In the genomic region with DNA sequence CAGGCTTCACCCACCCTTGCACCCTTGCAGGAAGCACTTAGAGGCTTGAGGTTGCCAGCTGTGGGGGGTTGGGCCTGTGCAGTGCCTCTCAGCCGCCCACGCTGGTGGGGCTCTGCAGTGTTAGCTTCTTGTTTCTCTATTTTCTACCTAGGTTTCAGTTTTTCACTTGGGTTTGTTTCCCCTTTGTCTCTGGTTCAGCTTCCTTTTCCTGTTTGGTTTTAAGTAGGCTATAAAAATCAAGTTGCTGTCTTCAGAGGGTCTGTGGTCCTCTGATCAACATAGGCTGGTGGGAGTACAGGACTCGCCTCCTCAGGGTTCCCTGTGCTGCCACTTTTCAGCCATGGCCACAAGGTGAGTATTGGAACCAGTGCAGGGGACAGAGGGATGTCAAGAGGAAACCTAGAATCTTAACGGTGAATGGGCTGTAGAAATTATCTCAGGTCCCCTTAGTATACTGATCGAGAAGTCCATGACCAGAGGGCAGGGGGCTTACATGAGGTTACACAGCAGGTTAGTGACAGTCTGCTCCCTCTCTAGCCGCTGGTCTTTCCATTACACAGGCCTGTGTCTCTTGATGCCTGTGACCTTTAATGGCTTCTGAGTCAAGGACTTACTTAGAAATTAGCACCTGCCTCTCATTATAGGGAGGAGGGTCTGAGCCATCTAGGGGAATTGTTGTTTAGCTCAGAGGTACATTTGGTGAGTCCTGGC, we compare ENCODE assay signal across 1 cellular context.
TF ChIP-seq lines count a peak whose summit lies in the region.

A gene with protein sequence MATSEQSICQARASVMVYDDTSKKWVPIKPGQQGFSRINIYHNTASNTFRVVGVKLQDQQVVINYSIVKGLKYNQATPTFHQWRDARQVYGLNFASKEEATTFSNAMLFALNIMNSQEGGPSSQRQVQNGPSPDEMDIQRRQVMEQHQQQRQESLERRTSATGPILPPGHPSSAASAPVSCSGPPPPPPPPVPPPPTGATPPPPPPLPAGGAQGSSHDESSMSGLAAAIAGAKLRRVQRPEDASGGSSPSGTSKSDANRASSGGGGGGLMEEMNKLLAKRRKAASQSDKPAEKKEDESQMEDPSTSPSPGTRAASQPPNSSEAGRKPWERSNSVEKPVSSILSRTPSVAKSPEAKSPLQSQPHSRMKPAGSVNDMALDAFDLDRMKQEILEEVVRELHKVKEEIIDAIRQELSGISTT (plus strand): TSS at position 262 of the 711 bp plus-strand sequence. CDS start 79 bp downstream, at position 341.

TF ChIP-seq in GM12878, 131 proteins besides CTCF, POLR2A, EP300 and RAD21 (continued from another document and continues in another):
- TF ChIP-seq, protein P1, sequence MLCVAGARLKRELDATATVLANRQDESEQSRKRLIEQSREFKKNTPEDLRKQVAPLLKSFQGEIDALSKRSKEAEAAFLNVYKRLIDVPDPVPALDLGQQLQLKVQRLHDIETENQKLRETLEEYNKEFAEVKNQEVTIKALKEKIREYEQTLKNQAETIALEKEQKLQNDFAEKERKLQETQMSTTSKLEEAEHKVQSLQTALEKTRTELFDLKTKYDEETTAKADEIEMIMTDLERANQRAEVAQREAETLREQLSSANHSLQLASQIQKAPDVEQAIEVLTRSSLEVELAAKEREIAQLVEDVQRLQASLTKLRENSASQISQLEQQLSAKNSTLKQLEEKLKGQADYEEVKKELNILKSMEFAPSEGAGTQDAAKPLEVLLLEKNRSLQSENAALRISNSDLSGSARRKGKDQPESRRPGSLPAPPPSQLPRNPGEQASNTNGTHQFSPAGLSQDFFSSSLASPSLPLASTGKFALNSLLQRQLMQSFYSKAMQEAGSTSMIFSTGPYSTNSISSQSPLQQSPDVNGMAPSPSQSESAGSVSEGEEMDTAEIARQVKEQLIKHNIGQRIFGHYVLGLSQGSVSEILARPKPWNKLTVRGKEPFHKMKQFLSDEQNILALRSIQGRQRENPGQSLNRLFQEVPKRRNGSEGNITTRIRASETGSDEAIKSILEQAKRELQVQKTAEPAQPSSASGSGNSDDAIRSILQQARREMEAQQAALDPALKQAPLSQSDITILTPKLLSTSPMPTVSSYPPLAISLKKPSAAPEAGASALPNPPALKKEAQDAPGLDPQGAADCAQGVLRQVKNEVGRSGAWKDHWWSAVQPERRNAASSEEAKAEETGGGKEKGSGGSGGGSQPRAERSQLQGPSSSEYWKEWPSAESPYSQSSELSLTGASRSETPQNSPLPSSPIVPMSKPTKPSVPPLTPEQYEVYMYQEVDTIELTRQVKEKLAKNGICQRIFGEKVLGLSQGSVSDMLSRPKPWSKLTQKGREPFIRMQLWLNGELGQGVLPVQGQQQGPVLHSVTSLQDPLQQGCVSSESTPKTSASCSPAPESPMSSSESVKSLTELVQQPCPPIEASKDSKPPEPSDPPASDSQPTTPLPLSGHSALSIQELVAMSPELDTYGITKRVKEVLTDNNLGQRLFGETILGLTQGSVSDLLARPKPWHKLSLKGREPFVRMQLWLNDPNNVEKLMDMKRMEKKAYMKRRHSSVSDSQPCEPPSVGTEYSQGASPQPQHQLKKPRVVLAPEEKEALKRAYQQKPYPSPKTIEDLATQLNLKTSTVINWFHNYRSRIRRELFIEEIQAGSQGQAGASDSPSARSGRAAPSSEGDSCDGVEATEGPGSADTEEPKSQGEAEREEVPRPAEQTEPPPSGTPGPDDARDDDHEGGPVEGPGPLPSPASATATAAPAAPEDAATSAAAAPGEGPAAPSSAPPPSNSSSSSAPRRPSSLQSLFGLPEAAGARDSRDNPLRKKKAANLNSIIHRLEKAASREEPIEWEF (IDR thresholded peaks at IDR 0.05; ENCODE audit: insufficient replicate concordance, low read depth, low read length), result no peak
- no peak for TF ChIP-seq FOXK2 (IDR thresholded peaks at IDR 0.05)
- no peak for TF ChIP-seq SRF (IDR thresholded peaks at IDR 0.05; ENCODE audit: low read depth in 2 of 2, low read length in 2 of 2)
- TF ChIP-seq, protein P2, sequence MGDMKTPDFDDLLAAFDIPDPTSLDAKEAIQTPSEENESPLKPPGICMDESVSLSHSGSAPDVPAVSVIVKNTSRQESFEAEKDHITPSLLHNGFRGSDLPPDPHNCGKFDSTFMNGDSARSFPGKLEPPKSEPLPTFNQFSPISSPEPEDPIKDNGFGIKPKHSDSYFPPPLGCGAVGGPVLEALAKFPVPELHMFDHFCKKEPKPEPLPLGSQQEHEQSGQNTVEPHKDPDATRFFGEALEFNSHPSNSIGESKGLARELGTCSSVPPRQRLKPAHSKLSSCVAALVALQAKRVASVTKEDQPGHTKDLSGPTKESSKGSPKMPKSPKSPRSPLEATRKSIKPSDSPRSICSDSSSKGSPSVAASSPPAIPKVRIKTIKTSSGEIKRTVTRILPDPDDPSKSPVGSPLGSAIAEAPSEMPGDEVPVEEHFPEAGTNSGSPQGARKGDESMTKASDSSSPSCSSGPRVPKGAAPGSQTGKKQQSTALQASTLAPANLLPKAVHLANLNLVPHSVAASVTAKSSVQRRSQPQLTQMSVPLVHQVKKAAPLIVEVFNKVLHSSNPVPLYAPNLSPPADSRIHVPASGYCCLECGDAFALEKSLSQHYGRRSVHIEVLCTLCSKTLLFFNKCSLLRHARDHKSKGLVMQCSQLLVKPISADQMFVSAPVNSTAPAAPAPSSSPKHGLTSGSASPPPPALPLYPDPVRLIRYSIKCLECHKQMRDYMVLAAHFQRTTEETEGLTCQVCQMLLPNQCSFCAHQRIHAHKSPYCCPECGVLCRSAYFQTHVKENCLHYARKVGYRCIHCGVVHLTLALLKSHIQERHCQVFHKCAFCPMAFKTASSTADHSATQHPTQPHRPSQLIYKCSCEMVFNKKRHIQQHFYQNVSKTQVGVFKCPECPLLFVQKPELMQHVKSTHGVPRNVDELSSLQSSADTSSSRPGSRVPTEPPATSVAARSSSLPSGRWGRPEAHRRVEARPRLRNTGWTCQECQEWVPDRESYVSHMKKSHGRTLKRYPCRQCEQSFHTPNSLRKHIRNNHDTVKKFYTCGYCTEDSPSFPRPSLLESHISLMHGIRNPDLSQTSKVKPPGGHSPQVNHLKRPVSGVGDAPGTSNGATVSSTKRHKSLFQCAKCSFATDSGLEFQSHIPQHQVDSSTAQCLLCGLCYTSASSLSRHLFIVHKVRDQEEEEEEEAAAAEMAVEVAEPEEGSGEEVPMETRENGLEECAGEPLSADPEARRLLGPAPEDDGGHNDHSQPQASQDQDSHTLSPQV (IDR thresholded peaks at IDR 0.05), result 0 out of 2 replicates have a peak, but pooled peaks have one; percentile 4
- no peak for TF ChIP-seq RBBP5 (conservative IDR thresholded peaks at IDR 0.05)
- TF ChIP-seq TAF1 (IDR thresholded peaks at IDR 0.05; ENCODE audit: borderline replicate concordance, low read depth, low read length), result no peak
- TF ChIP-seq MEF2B (IDR thresholded peaks at IDR 0.05; ENCODE audit: partially characterized antibody, poor library complexity, severe bottlenecking), result peak; percentile 69
- TF ChIP-seq, protein P3, sequence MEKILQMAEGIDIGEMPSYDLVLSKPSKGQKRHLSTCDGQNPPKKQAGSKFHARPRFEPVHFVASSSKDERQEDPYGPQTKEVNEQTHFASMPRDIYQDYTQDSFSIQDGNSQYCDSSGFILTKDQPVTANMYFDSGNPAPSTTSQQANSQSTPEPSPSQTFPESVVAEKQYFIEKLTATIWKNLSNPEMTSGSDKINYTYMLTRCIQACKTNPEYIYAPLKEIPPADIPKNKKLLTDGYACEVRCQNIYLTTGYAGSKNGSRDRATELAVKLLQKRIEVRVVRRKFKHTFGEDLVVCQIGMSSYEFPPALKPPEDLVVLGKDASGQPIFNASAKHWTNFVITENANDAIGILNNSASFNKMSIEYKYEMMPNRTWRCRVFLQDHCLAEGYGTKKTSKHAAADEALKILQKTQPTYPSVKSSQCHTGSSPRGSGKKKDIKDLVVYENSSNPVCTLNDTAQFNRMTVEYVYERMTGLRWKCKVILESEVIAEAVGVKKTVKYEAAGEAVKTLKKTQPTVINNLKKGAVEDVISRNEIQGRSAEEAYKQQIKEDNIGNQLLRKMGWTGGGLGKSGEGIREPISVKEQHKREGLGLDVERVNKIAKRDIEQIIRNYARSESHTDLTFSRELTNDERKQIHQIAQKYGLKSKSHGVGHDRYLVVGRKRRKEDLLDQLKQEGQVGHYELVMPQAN (conservative IDR thresholded peaks at IDR 0.05), result no peak
- peak; percentile 76 for TF ChIP-seq CREM (IDR thresholded peaks at IDR 0.05; ENCODE audit: low read depth)
- TF ChIP-seq GATAD2B (conservative IDR thresholded peaks at IDR 0.05; ENCODE audit: low read depth), result peak; percentile 64; the same call in 1 of the 2 replicates
- TF ChIP-seq SIN3A (IDR thresholded peaks at IDR 0.05; ENCODE audit: low read depth, low read length), result no peak
- TF ChIP-seq ZNF274 (IDR thresholded peaks at IDR 0.05; ENCODE audit: insufficient read depth, insufficient read length), result no peak
- TF ChIP-seq CBX5 (IDR thresholded peaks at IDR 0.05; ENCODE audit: low read depth), result 0 out of 2 replicates have a peak, but pooled peaks have one; percentile 23
- TF ChIP-seq, protein P4, sequence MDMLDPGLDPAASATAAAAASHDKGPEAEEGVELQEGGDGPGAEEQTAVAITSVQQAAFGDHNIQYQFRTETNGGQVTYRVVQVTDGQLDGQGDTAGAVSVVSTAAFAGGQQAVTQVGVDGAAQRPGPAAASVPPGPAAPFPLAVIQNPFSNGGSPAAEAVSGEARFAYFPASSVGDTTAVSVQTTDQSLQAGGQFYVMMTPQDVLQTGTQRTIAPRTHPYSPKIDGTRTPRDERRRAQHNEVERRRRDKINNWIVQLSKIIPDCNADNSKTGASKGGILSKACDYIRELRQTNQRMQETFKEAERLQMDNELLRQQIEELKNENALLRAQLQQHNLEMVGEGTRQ (IDR thresholded peaks at IDR 0.05; ENCODE audit: borderline replicate concordance, low read depth, low read length), result no peak
- TF ChIP-seq SREBF2 (IDR thresholded peaks at IDR 0.05; ENCODE audit: low read length), result no peak
- TF ChIP-seq, protein P5, sequence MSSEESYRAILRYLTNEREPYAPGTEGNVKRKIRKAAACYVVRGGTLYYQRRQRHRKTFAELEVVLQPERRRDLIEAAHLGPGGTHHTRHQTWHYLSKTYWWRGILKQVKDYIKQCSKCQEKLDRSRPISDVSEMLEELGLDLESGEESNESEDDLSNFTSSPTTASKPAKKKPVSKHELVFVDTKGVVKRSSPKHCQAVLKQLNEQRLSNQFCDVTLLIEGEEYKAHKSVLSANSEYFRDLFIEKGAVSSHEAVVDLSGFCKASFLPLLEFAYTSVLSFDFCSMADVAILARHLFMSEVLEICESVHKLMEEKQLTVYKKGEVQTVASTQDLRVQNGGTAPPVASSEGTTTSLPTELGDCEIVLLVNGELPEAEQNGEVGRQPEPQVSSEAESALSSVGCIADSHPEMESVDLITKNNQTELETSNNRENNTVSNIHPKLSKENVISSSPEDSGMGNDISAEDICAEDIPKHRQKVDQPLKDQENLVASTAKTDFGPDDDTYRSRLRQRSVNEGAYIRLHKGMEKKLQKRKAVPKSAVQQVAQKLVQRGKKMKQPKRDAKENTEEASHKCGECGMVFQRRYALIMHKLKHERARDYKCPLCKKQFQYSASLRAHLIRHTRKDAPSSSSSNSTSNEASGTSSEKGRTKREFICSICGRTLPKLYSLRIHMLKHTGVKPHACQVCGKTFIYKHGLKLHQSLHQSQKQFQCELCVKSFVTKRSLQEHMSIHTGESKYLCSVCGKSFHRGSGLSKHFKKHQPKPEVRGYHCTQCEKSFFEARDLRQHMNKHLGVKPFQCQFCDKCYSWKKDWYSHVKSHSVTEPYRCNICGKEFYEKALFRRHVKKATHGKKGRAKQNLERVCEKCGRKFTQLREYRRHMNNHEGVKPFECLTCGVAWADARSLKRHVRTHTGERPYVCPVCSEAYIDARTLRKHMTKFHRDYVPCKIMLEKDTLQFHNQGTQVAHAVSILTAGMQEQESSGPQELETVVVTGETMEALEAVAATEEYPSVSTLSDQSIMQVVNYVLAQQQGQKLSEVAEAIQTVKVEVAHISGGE (CRISPR knock-in tag; IDR thresholded peaks at IDR 0.05), result no peak
- TF ChIP-seq, protein P6, sequence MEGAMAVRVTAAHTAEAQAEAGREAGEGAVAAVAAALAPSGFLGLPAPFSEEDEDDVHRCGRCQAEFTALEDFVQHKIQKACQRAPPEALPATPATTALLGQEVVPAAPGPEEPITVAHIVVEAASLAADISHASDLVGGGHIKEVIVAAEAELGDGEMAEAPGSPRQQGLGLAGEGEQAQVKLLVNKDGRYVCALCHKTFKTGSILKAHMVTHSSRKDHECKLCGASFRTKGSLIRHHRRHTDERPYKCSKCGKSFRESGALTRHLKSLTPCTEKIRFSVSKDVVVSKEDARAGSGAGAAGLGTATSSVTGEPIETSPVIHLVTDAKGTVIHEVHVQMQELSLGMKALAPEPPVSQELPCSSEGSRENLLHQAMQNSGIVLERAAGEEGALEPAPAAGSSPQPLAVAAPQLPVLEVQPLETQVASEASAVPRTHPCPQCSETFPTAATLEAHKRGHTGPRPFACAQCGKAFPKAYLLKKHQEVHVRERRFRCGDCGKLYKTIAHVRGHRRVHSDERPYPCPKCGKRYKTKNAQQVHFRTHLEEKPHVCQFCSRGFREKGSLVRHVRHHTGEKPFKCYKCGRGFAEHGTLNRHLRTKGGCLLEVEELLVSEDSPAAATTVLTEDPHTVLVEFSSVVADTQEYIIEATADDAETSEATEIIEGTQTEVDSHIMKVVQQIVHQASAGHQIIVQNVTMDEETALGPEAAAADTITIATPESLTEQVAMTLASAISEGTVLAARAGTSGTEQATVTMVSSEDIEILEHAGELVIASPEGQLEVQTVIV (IDR thresholded peaks at IDR 0.05; ENCODE audit: borderline replicate concordance, partially characterized antibody), result no peak
- TF ChIP-seq BMI1 (IDR thresholded peaks at IDR 0.05; ENCODE audit: borderline replicate concordance), result no peak
- TF ChIP-seq PML (IDR thresholded peaks at IDR 0.05; ENCODE audit: low read length), result peak; percentile 62
- TF ChIP-seq NR2F1 (conservative IDR thresholded peaks at IDR 0.05), result peak; percentile 33
- TF ChIP-seq CBX3 (IDR thresholded peaks at IDR 0.05; ENCODE audit: borderline replicate concordance, low read depth), result no peak
- no peak for TF ChIP-seq TARDBP (IDR thresholded peaks at IDR 0.05; ENCODE audit: borderline replicate concordance)
- TF ChIP-seq EED (IDR thresholded peaks at IDR 0.05; ENCODE audit: low read depth), result no peak; the same call in 1 of the 2 replicates
- peak; percentile 38; the same call in 2 of the 3 replicates for TF ChIP-seq POU2F2 (IDR thresholded peaks at IDR 0.05; ENCODE audit: borderline replicate concordance, low read depth, low read length)
- no peak for TF ChIP-seq NFYA (IDR thresholded peaks at IDR 0.05; ENCODE audit: borderline replicate concordance, low read depth, low read length)
- TF ChIP-seq NR2C1 (IDR thresholded peaks at IDR 0.05), result no peak; the same call in 1 of the 2 replicates
- TF ChIP-seq, protein P7, sequence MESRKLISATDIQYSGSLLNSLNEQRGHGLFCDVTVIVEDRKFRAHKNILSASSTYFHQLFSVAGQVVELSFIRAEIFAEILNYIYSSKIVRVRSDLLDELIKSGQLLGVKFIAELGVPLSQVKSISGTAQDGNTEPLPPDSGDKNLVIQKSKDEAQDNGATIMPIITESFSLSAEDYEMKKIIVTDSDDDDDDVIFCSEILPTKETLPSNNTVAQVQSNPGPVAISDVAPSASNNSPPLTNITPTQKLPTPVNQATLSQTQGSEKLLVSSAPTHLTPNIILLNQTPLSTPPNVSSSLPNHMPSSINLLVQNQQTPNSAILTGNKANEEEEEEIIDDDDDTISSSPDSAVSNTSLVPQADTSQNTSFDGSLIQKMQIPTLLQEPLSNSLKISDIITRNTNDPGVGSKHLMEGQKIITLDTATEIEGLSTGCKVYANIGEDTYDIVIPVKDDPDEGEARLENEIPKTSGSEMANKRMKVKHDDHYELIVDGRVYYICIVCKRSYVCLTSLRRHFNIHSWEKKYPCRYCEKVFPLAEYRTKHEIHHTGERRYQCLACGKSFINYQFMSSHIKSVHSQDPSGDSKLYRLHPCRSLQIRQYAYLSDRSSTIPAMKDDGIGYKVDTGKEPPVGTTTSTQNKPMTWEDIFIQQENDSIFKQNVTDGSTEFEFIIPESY (IDR thresholded peaks at IDR 0.05), result no peak
- TF ChIP-seq TCF12 (IDR thresholded peaks at IDR 0.05; ENCODE audit: low read depth, low read length), result peak; percentile 87
- TF ChIP-seq POLR2AphosphoS5 (IDR thresholded peaks at IDR 0.05; ENCODE audit: low read length), result peak; percentile 73
- no peak for TF ChIP-seq MYC (IDR thresholded peaks at IDR 0.05; ENCODE audit: insufficient read depth, insufficient read length, insufficient replicate concordance, low read length, severe bottlenecking)
